1 cellular context compared by ENCODE assay signal in genomic region chr4:151099976-151100417, GRCh38.
TF ChIP-seq lines count a peak whose summit lies in the region.

No MANE protein-coding gene starts in this region.

TF ChIP-seq in HepG2, 621 proteins besides CTCF, POLR2A, EP300 and RAD21 (continued from another document):
- TF ChIP-seq IRX3 (CRISPR knock-in tag; IDR thresholded peaks at IDR 0.05; ENCODE audit: borderline replicate concordance, low read depth) (no peak), EED (CRISPR knock-in tag; IDR thresholded peaks at IDR 0.05) (0 out of 2 replicates have a peak, but pooled peaks have one; percentile 51), NFRKB (IDR thresholded peaks at IDR 0.05) (no peak), PBX3 (CRISPR knock-in tag; IDR thresholded peaks at IDR 0.05; ENCODE audit: borderline replicate concordance) (no peak), PAXIP1 (CRISPR knock-in tag; conservative IDR thresholded peaks at IDR 0.05) (no peak; the same call in 1 of the 2 replicates), RBM22 (optimal IDR thresholded peaks at IDR 0.05; ENCODE audit: low read length) (peak; percentile 60), HMGXB3 (CRISPR knock-in tag; IDR thresholded peaks at IDR 0.05; ENCODE audit: borderline replicate concordance) (no peak), THYN1 (CRISPR knock-in tag; IDR thresholded peaks at IDR 0.05; ENCODE audit: borderline replicate concordance, low read depth) (no peak), KDM5A (IDR thresholded peaks at IDR 0.05; ENCODE audit: borderline replicate concordance, low read length) (0 out of 2 replicates have a peak, but pooled peaks have one; percentile 1), CENPBD1 (CRISPR knock-in tag; IDR thresholded peaks at IDR 0.05; ENCODE audit: borderline replicate concordance, low read depth) (no peak), MIER3 (CRISPR knock-in tag; IDR thresholded peaks at IDR 0.05; ENCODE audit: borderline replicate concordance) (no peak), BRD4 (CRISPR knock-in tag; IDR thresholded peaks at IDR 0.05) (no peak), ZBTB33 (CRISPR knock-in tag; IDR thresholded peaks at IDR 0.05) (no peak)
- TF ChIP-seq, protein P1, sequence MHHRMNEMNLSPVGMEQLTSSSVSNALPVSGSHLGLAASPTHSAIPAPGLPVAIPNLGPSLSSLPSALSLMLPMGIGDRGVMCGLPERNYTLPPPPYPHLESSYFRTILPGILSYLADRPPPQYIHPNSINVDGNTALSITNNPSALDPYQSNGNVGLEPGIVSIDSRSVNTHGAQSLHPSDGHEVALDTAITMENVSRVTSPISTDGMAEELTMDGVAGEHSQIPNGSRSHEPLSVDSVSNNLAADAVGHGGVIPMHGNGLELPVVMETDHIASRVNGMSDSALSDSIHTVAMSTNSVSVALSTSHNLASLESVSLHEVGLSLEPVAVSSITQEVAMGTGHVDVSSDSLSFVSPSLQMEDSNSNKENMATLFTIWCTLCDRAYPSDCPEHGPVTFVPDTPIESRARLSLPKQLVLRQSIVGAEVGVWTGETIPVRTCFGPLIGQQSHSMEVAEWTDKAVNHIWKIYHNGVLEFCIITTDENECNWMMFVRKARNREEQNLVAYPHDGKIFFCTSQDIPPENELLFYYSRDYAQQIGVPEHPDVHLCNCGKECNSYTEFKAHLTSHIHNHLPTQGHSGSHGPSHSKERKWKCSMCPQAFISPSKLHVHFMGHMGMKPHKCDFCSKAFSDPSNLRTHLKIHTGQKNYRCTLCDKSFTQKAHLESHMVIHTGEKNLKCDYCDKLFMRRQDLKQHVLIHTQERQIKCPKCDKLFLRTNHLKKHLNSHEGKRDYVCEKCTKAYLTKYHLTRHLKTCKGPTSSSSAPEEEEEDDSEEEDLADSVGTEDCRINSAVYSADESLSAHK (CRISPR knock-in tag; IDR thresholded peaks at IDR 0.05; ENCODE audit: borderline replicate concordance): no peak
- TF ChIP-seq, protein P2, sequence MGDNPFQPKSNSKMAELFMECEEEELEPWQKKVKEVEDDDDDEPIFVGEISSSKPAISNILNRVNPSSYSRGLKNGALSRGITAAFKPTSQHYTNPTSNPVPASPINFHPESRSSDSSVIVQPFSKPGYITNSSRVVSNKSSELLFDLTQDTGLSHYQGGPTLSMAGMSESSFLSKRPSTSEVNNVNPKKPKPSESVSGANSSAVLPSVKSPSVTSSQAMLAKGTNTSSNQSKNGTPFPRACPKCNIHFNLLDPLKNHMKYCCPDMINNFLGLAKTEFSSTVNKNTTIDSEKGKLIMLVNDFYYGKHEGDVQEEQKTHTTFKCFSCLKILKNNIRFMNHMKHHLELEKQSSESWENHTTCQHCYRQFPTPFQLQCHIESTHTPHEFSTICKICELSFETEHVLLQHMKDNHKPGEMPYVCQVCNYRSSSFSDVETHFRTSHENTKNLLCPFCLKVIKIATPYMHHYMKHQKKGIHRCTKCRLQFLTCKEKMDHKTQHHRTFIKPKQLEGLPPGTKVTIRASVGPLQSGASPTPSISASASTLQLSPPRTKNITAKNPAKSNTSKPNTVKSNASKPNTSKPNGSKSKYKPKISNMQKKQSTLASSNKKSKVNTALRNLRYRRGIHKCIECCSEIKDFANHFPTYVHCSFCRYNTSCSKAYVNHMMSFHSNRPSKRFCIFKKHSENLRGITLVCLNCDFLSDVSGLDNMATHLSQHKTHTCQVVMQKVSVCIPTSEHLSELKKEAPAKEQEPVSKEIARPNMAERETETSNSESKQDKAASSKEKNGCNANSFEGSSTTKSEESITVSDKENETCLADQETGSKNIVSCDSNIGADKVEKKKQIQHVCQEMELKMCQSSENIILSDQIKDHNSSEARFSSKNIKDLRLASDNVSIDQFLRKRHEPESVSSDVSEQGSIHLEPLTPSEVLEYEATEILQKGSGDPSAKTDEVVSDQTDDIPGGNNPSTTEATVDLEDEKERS (CRISPR knock-in tag; IDR thresholded peaks at IDR 0.05): 0 out of 2 replicates have a peak, but pooled peaks have one; percentile 38
TF ChIP-seq in HepG2: peak in this region for 10.
